In the genomic region with DNA sequence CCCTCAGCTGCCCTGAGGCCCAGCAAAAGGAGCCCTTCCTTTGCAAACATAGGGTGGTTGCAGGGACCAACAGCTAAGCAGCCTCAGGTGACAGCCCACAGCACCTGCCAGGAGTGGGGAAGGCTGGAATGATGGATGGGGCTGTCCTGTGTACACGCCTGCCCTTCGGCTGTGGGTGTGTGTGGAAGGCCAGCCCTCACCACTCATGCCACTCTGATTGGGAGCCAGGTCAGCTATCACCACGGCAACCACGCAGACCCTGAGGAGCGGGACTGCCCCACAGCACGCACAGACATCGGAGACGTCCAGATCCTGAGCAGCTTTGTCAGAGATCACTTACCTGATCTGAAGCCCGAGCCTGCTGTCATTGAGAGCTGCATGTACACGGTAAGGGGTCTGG, we compare ENCODE assay signal across 2 cellular contexts.
TF ChIP-seq lines count a peak whose summit lies in the region.

No MANE protein-coding gene starts in this region.

TF ChIP-seq in SK-N-SH, 30 proteins besides CTCF, POLR2A, EP300 and RAD21 (continued from another document):
- TF ChIP-seq RFX5 (IDR thresholded peaks at IDR 0.05; ENCODE audit: low read length) (peak; percentile 83), SMC3 (IDR thresholded peaks at IDR 0.05; ENCODE audit: low read depth, low read length) (no peak), GATA2 (CRISPR knock-in tag; IDR thresholded peaks at IDR 0.05) (peak; percentile 50; the same call in 1 of the 2 replicates), USF2 (IDR thresholded peaks at IDR 0.05; ENCODE audit: borderline replicate concordance, low read depth, low read length) (no peak), MXI1 (IDR thresholded peaks at IDR 0.05; ENCODE audit: low read depth, low read length) (peak; percentile 54; the same call in 1 of the 2 replicates), FOXM1 (IDR thresholded peaks at IDR 0.05; ENCODE audit: low read depth) (no peak), ELF1 (IDR thresholded peaks at IDR 0.05) (no peak), FOXJ3 (CRISPR knock-in tag; IDR thresholded peaks at IDR 0.05) (no peak), PBX3 (IDR thresholded peaks at IDR 0.05) (no peak), FOSL2 (IDR thresholded peaks at IDR 0.05; ENCODE audit: borderline replicate concordance, low read depth) (no peak), TCF12 (IDR thresholded peaks at IDR 0.05) (no peak), NRF1 (IDR thresholded peaks at IDR 0.05; ENCODE audit: low read depth, low read length) (no peak)
TF ChIP-seq in SK-N-SH: peak in this region for 4.

TF ChIP-seq in SK-N-SH treated with all-trans-retinoic acid at 6 μM for 48 hours, 23 proteins besides CTCF, POLR2A, EP300 and RAD21 (continued from another document):
- TF ChIP-seq, protein P1, sequence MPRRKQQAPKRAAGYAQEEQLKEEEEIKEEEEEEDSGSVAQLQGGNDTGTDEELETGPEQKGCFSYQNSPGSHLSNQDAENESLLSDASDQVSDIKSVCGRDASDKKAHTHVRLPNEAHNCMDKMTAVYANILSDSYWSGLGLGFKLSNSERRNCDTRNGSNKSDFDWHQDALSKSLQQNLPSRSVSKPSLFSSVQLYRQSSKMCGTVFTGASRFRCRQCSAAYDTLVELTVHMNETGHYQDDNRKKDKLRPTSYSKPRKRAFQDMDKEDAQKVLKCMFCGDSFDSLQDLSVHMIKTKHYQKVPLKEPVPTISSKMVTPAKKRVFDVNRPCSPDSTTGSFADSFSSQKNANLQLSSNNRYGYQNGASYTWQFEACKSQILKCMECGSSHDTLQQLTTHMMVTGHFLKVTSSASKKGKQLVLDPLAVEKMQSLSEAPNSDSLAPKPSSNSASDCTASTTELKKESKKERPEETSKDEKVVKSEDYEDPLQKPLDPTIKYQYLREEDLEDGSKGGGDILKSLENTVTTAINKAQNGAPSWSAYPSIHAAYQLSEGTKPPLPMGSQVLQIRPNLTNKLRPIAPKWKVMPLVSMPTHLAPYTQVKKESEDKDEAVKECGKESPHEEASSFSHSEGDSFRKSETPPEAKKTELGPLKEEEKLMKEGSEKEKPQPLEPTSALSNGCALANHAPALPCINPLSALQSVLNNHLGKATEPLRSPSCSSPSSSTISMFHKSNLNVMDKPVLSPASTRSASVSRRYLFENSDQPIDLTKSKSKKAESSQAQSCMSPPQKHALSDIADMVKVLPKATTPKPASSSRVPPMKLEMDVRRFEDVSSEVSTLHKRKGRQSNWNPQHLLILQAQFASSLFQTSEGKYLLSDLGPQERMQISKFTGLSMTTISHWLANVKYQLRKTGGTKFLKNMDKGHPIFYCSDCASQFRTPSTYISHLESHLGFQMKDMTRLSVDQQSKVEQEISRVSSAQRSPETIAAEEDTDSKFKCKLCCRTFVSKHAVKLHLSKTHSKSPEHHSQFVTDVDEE (CRISPR knock-in tag; IDR thresholded peaks at IDR 0.05): no peak
- no peak for TF ChIP-seq GLIS3 (CRISPR knock-in tag; IDR thresholded peaks at IDR 0.05)
- TF ChIP-seq ARNTL (CRISPR knock-in tag; IDR thresholded peaks at IDR 0.05; ENCODE audit: borderline replicate concordance, low read depth): no peak
